In genomic region chr19:43595605-43595998, GRCh38 we compare ENCODE assay signal across 6 cellular contexts. TPM values are rescaled to one million over a fixed set of nuclear protein-coding genes. Genes with fewer than 3 reads are reported as not detected.
A peak's percentile ranks its signal among the peaks of the same experiment; 100 is the strongest.
DNase-seq lines count a peak whose midpoint lies in the region; ATAC-seq and TF ChIP-seq lines count a peak whose summit lies in the region.

No MANE protein-coding gene starts in this region.

- peak overlapping the region; percentile 95 for H3K27ac Mint-ChIP-seq in Caco-2 (ENCODE audit: unreplicated experiment)

- H3K9ac ChIP-seq in HUES48 (ENCODE audit: low read depth, low read length) (peak overlapping the region; percentile 82), endocrine pancreas (ENCODE audit: control insufficient read depth, insufficient read depth, low read length) (peak overlapping the region; percentile 36)

- peak overlapping the region; percentile 73 for H3K4me3 ChIP-seq in Caco-2 (ENCODE audit: low read depth, low read length)
- peak overlapping the region; percentile 85 for H3K4me3 ChIP-seq in HUES48 (ENCODE audit: low read depth, low read length)
- H3K4me3 ChIP-seq in endocrine pancreas (ENCODE audit: control insufficient read depth, insufficient read depth, low read length), result peak overlapping the region; percentile 68
- peak overlapping the region; percentile 77 for H3K4me3 ChIP-seq in skeletal muscle cell (ENCODE audit: low read depth, low read length)

- H3K9me3 ChIP-seq in Caco-2 (no peaks in the 10 kb centered on the region), HUES48 (ENCODE audit: control insufficient read depth, insufficient read depth, low read length) (no peaks in the 10 kb centered on the region), endocrine pancreas (ENCODE audit: control insufficient read depth, low read length) (no peaks in the 10 kb centered on the region)

- no peaks in the 10 kb centered on the region for H3K27me3 Mint-ChIP-seq in Caco-2 (ENCODE audit: insufficient read depth, unreplicated experiment)

- H3K4me3 Mint-ChIP-seq in Caco-2 (ENCODE audit: unreplicated experiment), result peak overlapping the region; percentile 97

- CTCF ChIA-PET in Caco-2 (lab: Charles Lee), result interaction anchor here (1.0 to 3.3 kb wide), 6 partner anchors 41 to 149 kb away, joined by 4 to 27 read pairs (median 7); partner anchors contain the start of gene ZNF575

- no peak for TF ChIP-seq CTCF in Caco-2 (IDR thresholded peaks at IDR 0.05; ENCODE audit: insufficient read depth in 1 of 2, low read depth in 1 of 2, low read length in 1 of 2, severe bottlenecking in 1 of 2, unreplicated experiment in 1 of 2)

- TSS peak; percentile 87 for BruUV-seq in Caco-2 (replicated peaks; lab: Mats Ljungman, UMichigan)

- H3K36me3 Mint-ChIP-seq in Caco-2 (ENCODE audit: insufficient read depth, unreplicated experiment), result peaks cover 43% of the 10 kb centered on the region

- H3K27me3 ChIP-seq in Caco-2 (replicated peaks; ENCODE audit: control insufficient read depth, insufficient read depth, low read length) (no peaks in the 10 kb centered on the region), HUES48 (ENCODE audit: control insufficient read depth, insufficient read depth, low read length) (no peaks in the 10 kb centered on the region), endocrine pancreas (ENCODE audit: control insufficient read depth, insufficient read depth, low read length) (no peaks in the 10 kb centered on the region)

- peaks cover 7% of the 10 kb centered on the region for H3K4me1 Mint-ChIP-seq in Caco-2 (ENCODE audit: low read depth, unreplicated experiment)

- H3K27ac ChIP-seq in HUES48 (ENCODE audit: low read depth, low read length), result peak overlapping the region; percentile 100

- DNase-seq in Caco-2, result peak in 1 of 2 experiments; percentile 16
- DNase-seq in skeletal muscle cell (ENCODE audit: low read depth), result no peak
- DNase-seq in D341Med (ENCODE audit: low spot score), result no peak

- H3K36me3 ChIP-seq in Caco-2 (ENCODE audit: control insufficient read depth, insufficient read depth, low read length), result no peaks in the 10 kb centered on the region; the same call in 1 of the 2 replicates
- peaks cover 52% of the 10 kb centered on the region for H3K36me3 ChIP-seq in HUES48 (ENCODE audit: control insufficient read depth, insufficient read depth, low read length)
- H3K36me3 ChIP-seq in endocrine pancreas (ENCODE audit: control insufficient read depth, insufficient read depth, low read length), result peaks cover 6% of the 10 kb centered on the region

- intact Hi-C loops in Caco-2 (cut with micrococcal nuclease; ENCODE audit: unreplicated experiment), result loop anchor here (2.0 to 10.0 kb wide), 3 partner anchors 35 to 189 kb away; partner anchors contain the start of genes KCNN4 and LYPD3

- POLR2A ChIA-PET in Caco-2 (lab: Charles Lee), result interaction anchor here (0.5 to 1.5 kb wide), 8 partner anchors 11 to 673 kb away, joined by 3 to 10 read pairs (median 4); partner anchors contain the start of genes PINLYP and ZNF575

- H3K4me1 ChIP-seq in Caco-2, result peaks cover 6% of the 10 kb centered on the region; the same call in 1 of the 2 replicates
- peaks cover 9% of the 10 kb centered on the region; the same call in 1 of the 2 replicates for H3K4me1 ChIP-seq in HUES48 (ENCODE audit: control insufficient read depth, insufficient read depth, low read length)
- no peaks in the 10 kb centered on the region for H3K4me1 ChIP-seq in endocrine pancreas (ENCODE audit: control insufficient read depth, insufficient read depth, low read length)

- no peak for ATAC-seq in GM18519 (IDR thresholded peaks at IDR 0.05; ENCODE audit: low FRiP score, unreplicated experiment)

- no peaks in the 10 kb centered on the region for H3K9me3 Mint-ChIP-seq in Caco-2 (ENCODE audit: unreplicated experiment)

RNA-seq across cellular contexts. Expression of gene IRGQ, which starts 0.3 kb away (rescaled TPM):
- total RNA-seq in Caco-2 (2022), result 27.7 and 30.1 TPM in 2 replicates

RNA-seq across cellular contexts. Expression of gene ZNF576, which starts 0.8 kb away (rescaled TPM):
- 13.2 and 16.9 TPM in 2 replicates for total RNA-seq in Caco-2 (2022)

RNA-seq across cellular contexts. Expression of gene SRRM5, which starts 16.3 kb away (rescaled TPM):
- 0.81 and 1.0 TPM in 2 replicates for total RNA-seq in Caco-2 (2022)

RNA-seq across cellular contexts. Expression of gene PINLYP, which starts 20.0 kb away (rescaled TPM):
- 0.30 TPM in 1 of 2 replicates, not detected in the other for total RNA-seq in Caco-2 (2022)

RNA-seq across cellular contexts. Expression of gene XRCC1, which starts 20.3 kb away (rescaled TPM):
- 40.7 and 44.5 TPM in 2 replicates for total RNA-seq in Caco-2 (2022)
